1 cellular context compared by ENCODE assay signal in genomic region chr11:67023957-67024353, GRCh38.
TF ChIP-seq lines count a peak whose summit lies in the region.

No MANE protein-coding gene starts in this region.

TF ChIP-seq in GM23338, 12 proteins besides CTCF, POLR2A, EP300 and RAD21 (continued from another document):
- TF ChIP-seq ZNF462 (CRISPR knock-in tag; IDR thresholded peaks at IDR 0.05) (no peak), NANOG (IDR thresholded peaks at IDR 0.05; ENCODE audit: borderline replicate concordance) (no peak), STAT1 (IDR thresholded peaks at IDR 0.05; ENCODE audit: unreplicated experiment) (no peak)
